8 cellular contexts compared by ENCODE assay signal in genomic region chr3:194871143-194871863, GRCh38.
DNase-seq lines count a peak whose midpoint lies in the region; ATAC-seq lines count a peak whose summit lies in the region.

No MANE protein-coding gene starts in this region.

- H3K27ac Mint-ChIP-seq in activated naive CD4-positive, alpha-beta T cell treated with anti-CD3 and anti-CD28 coated beads for 36 hours: no peak overlapping the region

- DNase-seq in AG20443 (ENCODE audit: low spot score): peak; percentile 92
- peak; percentile 25 for DNase-seq in GOT3 (lab: John Stamatoyannopoulos, UW)
- peak; percentile 77 for DNase-seq in NCI-H446 treated with DMSO at 0.1 percent for 48 hours (lab: John Stamatoyannopoulos, UW)
- peak; percentile 85 for DNase-seq in dermis blood vessel endothelial cell
- DNase-seq in mucosa of gallbladder (ENCODE audit: low spot score): peak; percentile 57
- DNase-seq in foreskin melanocyte: no peak
- no peak for DNase-seq in activated naive CD4-positive, alpha-beta T cell treated with anti-CD3 and anti-CD28 coated beads for 36 hours

- H3K4me3 Mint-ChIP-seq in activated naive CD4-positive, alpha-beta T cell treated with anti-CD3 and anti-CD28 coated beads for 36 hours: no peak overlapping the region

- peaks cover 8% of the 10 kb centered on the region for H3K27me3 Mint-ChIP-seq in activated naive CD4-positive, alpha-beta T cell treated with anti-CD3 and anti-CD28 coated beads for 36 hours (ENCODE audit: low read depth)

- H3K9me3 Mint-ChIP-seq in activated naive CD4-positive, alpha-beta T cell treated with anti-CD3 and anti-CD28 coated beads for 36 hours: no peaks in the 10 kb centered on the region

- H3K36me3 Mint-ChIP-seq in activated naive CD4-positive, alpha-beta T cell treated with anti-CD3 and anti-CD28 coated beads for 36 hours (ENCODE audit: low read depth): no peaks in the 10 kb centered on the region

- CTCF ChIA-PET in activated naive CD4-positive, alpha-beta T cell treated with anti-CD3 and anti-CD28 coated beads for 36 hours (lab: Charles Lee): no interaction called here

- intact Hi-C loops in activated naive CD4-positive, alpha-beta T cell treated with anti-CD3 and anti-CD28 coated beads for 36 hours (cut with micrococcal nuclease): no loop called here

- ATAC-seq in GM21737 (IDR thresholded peaks at IDR 0.05; ENCODE audit: unreplicated experiment): no peak

- H3K4me1 Mint-ChIP-seq in activated naive CD4-positive, alpha-beta T cell treated with anti-CD3 and anti-CD28 coated beads for 36 hours (ENCODE audit: low read depth): no peaks in the 10 kb centered on the region

Comparison
In these comparisons a context has a peak if more than half of its experiments do, and no peak if none do; other contexts are left out.
1. DNase-seq: peak in AG20443 (single experiment), GOT3 (single experiment), NCI-H446 treated with DMSO at 0.1 percent for 48 hours (single experiment), dermis blood vessel endothelial cell (single experiment) and mucosa of gallbladder (single experiment); none in foreskin melanocyte (single experiment) and activated naive CD4-positive, alpha-beta T cell treated with anti-CD3 and anti-CD28 coated beads for 36 hours (single experiment).